Comparison of ENCODE assay signal across 21 cellular contexts in the genomic region with DNA sequence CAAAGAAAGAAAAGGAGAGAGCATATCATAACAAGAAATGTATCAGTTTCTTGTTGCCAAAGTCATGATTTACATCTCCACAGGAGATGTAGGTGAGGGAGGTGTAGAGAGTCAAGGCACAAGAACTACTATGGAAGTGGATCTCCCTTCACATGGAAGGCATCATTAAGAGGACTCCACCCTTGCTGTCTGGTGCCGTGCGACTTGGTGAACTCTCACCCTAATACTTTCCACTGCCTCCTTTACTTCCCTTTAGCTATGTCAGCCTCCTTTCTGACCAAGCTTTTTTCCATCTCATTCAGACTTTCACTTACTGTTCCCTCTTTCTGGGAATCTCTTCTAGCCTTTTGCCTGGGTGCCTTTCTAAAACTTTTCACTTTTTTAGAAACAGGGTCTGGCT.
"Had no signal": no experiment of that assay in that cellular context is flagged by ENCODE, and none has a peak within 500 bp of the region (broad histone marks: within the 10 kb centered on the region; RNA-seq: fewer than 3 reads in every experiment).

No MANE protein-coding gene starts in this region.

- H3K36me3 Mint-ChIP-seq: activated naive CD4-positive, alpha-beta T cell treated with anti-CD3 and anti-CD28 coated beads, Interleukin-2, amount 50 U/mL, for 72 hours; stimulated activated effector memory CD8-positive, alpha-beta T cell treated with anti-CD3 and anti-CD28 coated beads, Interleukin-12 subunit alpha, Interleukin-12 subunit beta, amount 100 ng/mL, for 72 hours had no signal

- H3K9me3 Mint-ChIP-seq: activated T-helper 17 cell treated with anti-CD3 and anti-CD28 coated beads, Interleukin-2, amount 50 U/mL, for 72 hours had no signal

- ATAC-seq: activated naive CD4-positive, alpha-beta T cell treated with anti-CD3 and anti-CD28 coated beads, Interleukin-2, amount 50 U/mL, for 72 hours; activated T-helper 17 cell treated with anti-CD3 and anti-CD28 coated beads, Interleukin-2, amount 50 U/mL, for 72 hours; effector memory CD8-positive, alpha-beta T cell; gastroesophageal sphincter; heart left ventricle; left colon; mucosa of descending colon; right lobe of liver; stimulated activated effector memory CD8-positive, alpha-beta T cell treated with anti-CD3 and anti-CD28 coated beads, Interleukin-12 subunit alpha, Interleukin-12 subunit beta, amount 100 ng/mL, for 72 hours had no signal

- H3K4me1 Mint-ChIP-seq: activated T-helper 17 cell treated with anti-CD3 and anti-CD28 coated beads, Interleukin-2, amount 50 U/mL, for 72 hours; stimulated activated effector memory CD8-positive, alpha-beta T cell treated with anti-CD3 and anti-CD28 coated beads, Interleukin-12 subunit alpha, Interleukin-12 subunit beta, amount 100 ng/mL, for 72 hours had no signal

- H3K27ac ChIP-seq: adrenal gland, colonic mucosa, dorsolateral prefrontal cortex, esophagus squamous epithelium, gastroesophageal sphincter, heart left ventricle, right lobe of liver, testis had no signal

- H3K4me1 ChIP-seq: adrenal gland, colonic mucosa, gastroesophageal sphincter, heart left ventricle, right lobe of liver, testis had no signal

- DNase-seq: activated T-cell treated with anti-CD3 and anti-CD28 coated beads, Interleukin-2, amount 50 U/mL, for 1 hour; adrenal gland; colonic mucosa; dorsolateral prefrontal cortex; effector memory CD8-positive, alpha-beta T cell; esophagus squamous epithelium; heart left ventricle; islet precursor cell; left colon; mesendoderm; mucosa of descending colon; nucleus accumbens; right lobe of liver; small intestine; stimulated activated CD4-positive, alpha-beta T cell treated with anti-CD3 and anti-CD28 coated beads, Interleukin-2, amount 100 ng/mL, for 24 hours; T-helper 1 cell; testis had no signal

- H3K4me3 Mint-ChIP-seq: activated T-helper 17 cell treated with anti-CD3 and anti-CD28 coated beads, Interleukin-2, amount 50 U/mL, for 72 hours; effector memory CD8-positive, alpha-beta T cell; stimulated activated effector memory CD8-positive, alpha-beta T cell treated with anti-CD3 and anti-CD28 coated beads, Interleukin-12 subunit alpha, Interleukin-12 subunit beta, amount 100 ng/mL, for 72 hours had no signal

- H3K27me3 Mint-ChIP-seq: activated T-helper 17 cell treated with anti-CD3 and anti-CD28 coated beads, Interleukin-2, amount 50 U/mL, for 72 hours; effector memory CD8-positive, alpha-beta T cell had no signal

- H3K27me3 ChIP-seq: adrenal gland, colonic mucosa, esophagus squamous epithelium, gastroesophageal sphincter, heart left ventricle, right lobe of liver, testis had no signal

- H3K27ac Mint-ChIP-seq: activated naive CD4-positive, alpha-beta T cell treated with anti-CD3 and anti-CD28 coated beads, Interleukin-2, amount 50 U/mL, for 72 hours; activated T-helper 17 cell treated with anti-CD3 and anti-CD28 coated beads, Interleukin-2, amount 50 U/mL, for 72 hours; effector memory CD8-positive, alpha-beta T cell; stimulated activated effector memory CD8-positive, alpha-beta T cell treated with anti-CD3 and anti-CD28 coated beads, Interleukin-12 subunit alpha, Interleukin-12 subunit beta, amount 100 ng/mL, for 72 hours had no signal
